In the genomic region with DNA sequence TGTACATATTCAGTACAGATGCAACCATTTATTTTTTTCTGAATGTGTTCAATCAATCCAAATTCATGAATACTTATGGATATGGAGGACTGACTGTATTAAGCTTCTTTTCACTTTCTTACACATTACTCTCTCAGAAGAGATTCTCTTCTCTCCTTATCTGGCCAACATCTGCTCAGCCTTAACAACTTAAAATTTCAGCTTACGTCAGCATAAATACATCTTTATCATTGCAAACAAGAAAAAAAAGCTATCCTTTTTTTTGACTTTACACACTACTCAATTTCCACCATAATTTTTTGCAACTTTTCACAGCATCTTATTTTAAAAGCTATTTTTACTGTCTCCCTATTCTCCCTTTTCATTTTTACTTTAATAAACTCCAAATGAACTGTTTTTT, we compare ENCODE assay signal across 34 cellular contexts.
"Had no signal": no experiment of that assay in that cellular context is flagged by ENCODE, and none has a peak within 500 bp of the region (broad histone marks: within the 10 kb centered on the region; RNA-seq: fewer than 3 reads in every experiment).

No MANE protein-coding gene starts in this region.

- H3K9me3 ChIP-seq: adrenal gland, body of pancreas, breast epithelium had no signal

- H3K4me3 ChIP-seq: adrenal gland, body of pancreas, breast epithelium had no signal

- DNase-seq: activated B cell treated with CpG ODN at 0.5 μM for 24 hours; activated CD4-positive, alpha-beta memory T cell treated with anti-CD3 and anti-CD28 coated beads for 36 hours; activated CD4-positive, alpha-beta T cell treated with anti-CD3 and anti-CD28 coated beads for 4 hours; activated CD4-positive, alpha-beta T cell treated with anti-CD3 and anti-CD28 coated beads, Interleukin-2, amount 10 ng/mL, durations not matched to agents 24 days and 14 days; activated CD4-positive, alpha-beta T cell treated with anti-CD3 and anti-CD28 coated beads, Interleukin-2, amount 50 U/mL, for 1 hour; activated CD4-positive, alpha-beta T cell treated with anti-CD3 and anti-CD28 coated beads, Interleukin-2, amount 50 U/mL, for 4 hours; activated CD4-positive, CD25-positive, alpha-beta regulatory T cell treated with anti-CD3 and anti-CD28 coated beads, Interleukin-2, amount 50 U/mL, for 72 hours; activated CD8-positive, alpha-beta memory T cell treated with anti-CD3 and anti-CD28 coated beads, Interleukin-2, amount 50 U/mL, for 4 hours; activated CD8-positive, alpha-beta T cell treated with anti-CD3 and anti-CD28 coated beads for 36 hours; activated effector memory CD4-positive, alpha-beta T cell treated with anti-CD3 and anti-CD28 coated beads, Interleukin-2, amount 50 U/mL, for 16 hours; activated gamma-delta T cell treated with Interleukin-2 at 50 U/mL for 16 hours; activated naive CD4-positive, alpha-beta T cell; activated naive CD4-positive, alpha-beta T cell treated with anti-CD3 and anti-CD28 coated beads for 36 hours; activated naive CD4-positive, alpha-beta T cell treated with anti-CD3 and anti-CD28 coated beads, Interleukin-2, amount 50 U/mL, for 16 hours; activated naive CD8-positive, alpha-beta T cell treated with anti-CD3 and anti-CD28 coated beads for 36 hours; activated T-cell treated with anti-CD3 and anti-CD28 coated beads for 4 hours; activated T-cell treated with anti-CD3 and anti-CD28 coated beads, Interleukin-2, amount 50 U/mL, for 1 hour; activated T-cell treated with anti-CD3 and anti-CD28 coated beads, Interleukin-2, amount 50 U/mL, for 4 hours; activated T-cell treated with anti-CD3 and anti-CD28 coated beads, Interleukin-2, amount 50 U/mL, for 72 hours; adrenal gland; amniotic stem cell; aorta; body of pancreas; brain microvascular endothelial cell; central memory CD4-positive, alpha-beta T cell; T-helper 2 cell; T-helper 9 cell had no signal

- H3K27me3 ChIP-seq: adrenal gland, body of pancreas, brain microvascular endothelial cell, breast epithelium had no signal

- H3K36me3 ChIP-seq: adrenal gland, brain microvascular endothelial cell, breast epithelium had no signal

- H3K27ac ChIP-seq: adrenal gland, body of pancreas, brain microvascular endothelial cell, breast epithelium, VCaP had no signal

- ATAC-seq: activated CD8-positive, alpha-beta T cell treated with anti-CD3 and anti-CD28 coated beads for 36 hours; activated naive CD4-positive, alpha-beta T cell treated with anti-CD3 and anti-CD28 coated beads, Interleukin-2, amount 50 U/mL, for 72 hours; activated T-cell treated with anti-CD3 and anti-CD28 coated beads, Interleukin-2, amount 50 U/mL, for 4 hours; activated T-cell treated with anti-CD3 and anti-CD28 coated beads, Interleukin-2, amount 50 U/mL, for 72 hours; activated T-helper 17 cell treated with anti-CD3 and anti-CD28 coated beads, Interleukin-2, amount 50 U/mL, for 72 hours; body of pancreas had no signal

- FAIRE-seq: astrocyte, colon, TTC549 had no signal

- H3K4me1 ChIP-seq: adrenal gland, body of pancreas, breast epithelium had no signal
